In the genomic region with DNA sequence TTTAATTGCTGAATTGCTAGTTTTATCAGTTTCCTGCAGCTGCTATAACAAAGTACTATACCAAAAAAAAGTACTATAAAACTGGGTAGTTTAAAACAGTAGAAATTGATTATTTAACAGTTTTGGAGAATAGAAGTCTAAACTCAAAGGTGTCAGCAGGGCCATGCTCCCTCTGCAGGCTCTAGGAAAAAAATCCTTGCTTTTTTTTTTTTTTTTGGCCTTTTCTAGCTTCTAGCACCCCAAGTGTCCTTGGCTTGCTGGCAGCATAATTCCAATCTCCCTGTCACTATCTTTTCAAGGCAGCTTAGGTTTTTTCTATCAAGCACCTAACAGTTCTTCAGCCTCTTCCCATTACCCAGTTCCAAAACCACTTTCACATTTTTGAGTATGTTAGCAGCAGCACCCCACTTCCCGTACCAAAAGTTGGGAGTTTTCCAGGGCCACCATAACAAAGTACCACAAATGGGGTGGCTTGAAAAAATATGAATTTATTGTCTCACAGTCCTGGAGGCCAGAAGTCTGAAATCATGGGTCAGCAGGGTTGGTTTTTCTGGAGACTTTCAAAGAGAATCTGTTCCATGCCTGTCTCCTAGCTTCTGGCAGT, we compare ENCODE assay signal across 2 cellular contexts.
TF ChIP-seq lines count a peak whose summit lies in the region.

No MANE protein-coding gene starts in this region.

TF ChIP-seq in SK-N-SH, 30 proteins besides CTCF, POLR2A, EP300 and RAD21 (continued from another document):
- TF ChIP-seq IRF3 (IDR thresholded peaks at IDR 0.05; ENCODE audit: low read depth, low read length) (no peak), MXI1 (IDR thresholded peaks at IDR 0.05; ENCODE audit: low read depth, low read length) (no peak), NRF1 (IDR thresholded peaks at IDR 0.05; ENCODE audit: low read depth, low read length) (no peak), GATA2 (CRISPR knock-in tag; IDR thresholded peaks at IDR 0.05) (no peak), TAF1 (IDR thresholded peaks at IDR 0.05; ENCODE audit: borderline replicate concordance, low read depth, low read length) (no peak), RFX5 (IDR thresholded peaks at IDR 0.05; ENCODE audit: low read length) (no peak), USF1 (IDR thresholded peaks at IDR 0.05; ENCODE audit: borderline replicate concordance, low read depth) (no peak), TEAD4 (IDR thresholded peaks at IDR 0.05; ENCODE audit: borderline replicate concordance, insufficient read depth) (no peak), TCF12 (IDR thresholded peaks at IDR 0.05) (no peak), MAX (IDR thresholded peaks at IDR 0.05; ENCODE audit: low read depth) (no peak), USF2 (IDR thresholded peaks at IDR 0.05; ENCODE audit: borderline replicate concordance, low read depth, low read length) (no peak), RCOR1 (IDR thresholded peaks at IDR 0.05; ENCODE audit: low read length) (no peak), YY1 (IDR thresholded peaks at IDR 0.05; ENCODE audit: low read depth) (no peak)
- TF ChIP-seq, protein P1, sequence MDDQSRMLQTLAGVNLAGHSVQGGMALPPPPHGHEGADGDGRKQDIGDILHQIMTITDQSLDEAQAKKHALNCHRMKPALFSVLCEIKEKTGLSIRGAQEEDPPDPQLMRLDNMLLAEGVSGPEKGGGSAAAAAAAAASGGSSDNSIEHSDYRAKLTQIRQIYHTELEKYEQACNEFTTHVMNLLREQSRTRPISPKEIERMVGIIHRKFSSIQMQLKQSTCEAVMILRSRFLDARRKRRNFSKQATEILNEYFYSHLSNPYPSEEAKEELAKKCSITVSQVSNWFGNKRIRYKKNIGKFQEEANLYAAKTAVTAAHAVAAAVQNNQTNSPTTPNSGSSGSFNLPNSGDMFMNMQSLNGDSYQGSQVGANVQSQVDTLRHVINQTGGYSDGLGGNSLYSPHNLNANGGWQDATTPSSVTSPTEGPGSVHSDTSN (IDR thresholded peaks at IDR 0.05) = no peak
TF ChIP-seq in SK-N-SH: peak in this region for 0.

TF ChIP-seq in SK-N-SH treated with all-trans-retinoic acid at 6 μM for 48 hours, 23 proteins besides CTCF, POLR2A, EP300 and RAD21 (continued from another document):
- TF ChIP-seq, protein P2, sequence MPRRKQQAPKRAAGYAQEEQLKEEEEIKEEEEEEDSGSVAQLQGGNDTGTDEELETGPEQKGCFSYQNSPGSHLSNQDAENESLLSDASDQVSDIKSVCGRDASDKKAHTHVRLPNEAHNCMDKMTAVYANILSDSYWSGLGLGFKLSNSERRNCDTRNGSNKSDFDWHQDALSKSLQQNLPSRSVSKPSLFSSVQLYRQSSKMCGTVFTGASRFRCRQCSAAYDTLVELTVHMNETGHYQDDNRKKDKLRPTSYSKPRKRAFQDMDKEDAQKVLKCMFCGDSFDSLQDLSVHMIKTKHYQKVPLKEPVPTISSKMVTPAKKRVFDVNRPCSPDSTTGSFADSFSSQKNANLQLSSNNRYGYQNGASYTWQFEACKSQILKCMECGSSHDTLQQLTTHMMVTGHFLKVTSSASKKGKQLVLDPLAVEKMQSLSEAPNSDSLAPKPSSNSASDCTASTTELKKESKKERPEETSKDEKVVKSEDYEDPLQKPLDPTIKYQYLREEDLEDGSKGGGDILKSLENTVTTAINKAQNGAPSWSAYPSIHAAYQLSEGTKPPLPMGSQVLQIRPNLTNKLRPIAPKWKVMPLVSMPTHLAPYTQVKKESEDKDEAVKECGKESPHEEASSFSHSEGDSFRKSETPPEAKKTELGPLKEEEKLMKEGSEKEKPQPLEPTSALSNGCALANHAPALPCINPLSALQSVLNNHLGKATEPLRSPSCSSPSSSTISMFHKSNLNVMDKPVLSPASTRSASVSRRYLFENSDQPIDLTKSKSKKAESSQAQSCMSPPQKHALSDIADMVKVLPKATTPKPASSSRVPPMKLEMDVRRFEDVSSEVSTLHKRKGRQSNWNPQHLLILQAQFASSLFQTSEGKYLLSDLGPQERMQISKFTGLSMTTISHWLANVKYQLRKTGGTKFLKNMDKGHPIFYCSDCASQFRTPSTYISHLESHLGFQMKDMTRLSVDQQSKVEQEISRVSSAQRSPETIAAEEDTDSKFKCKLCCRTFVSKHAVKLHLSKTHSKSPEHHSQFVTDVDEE (CRISPR knock-in tag; IDR thresholded peaks at IDR 0.05) = no peak
- no peak for TF ChIP-seq PATZ1 (CRISPR knock-in tag; IDR thresholded peaks at IDR 0.05; ENCODE audit: borderline replicate concordance)
- TF ChIP-seq BACH2 (CRISPR knock-in tag; IDR thresholded peaks at IDR 0.05; ENCODE audit: borderline replicate concordance) = no peak
- TF ChIP-seq CSDC2 (CRISPR knock-in tag; IDR thresholded peaks at IDR 0.05) = no peak
- TF ChIP-seq TCF4 (CRISPR knock-in tag; IDR thresholded peaks at IDR 0.05; ENCODE audit: borderline replicate concordance) = no peak
- TF ChIP-seq ESRRG (CRISPR knock-in tag; IDR thresholded peaks at IDR 0.05) = no peak
- no peak for TF ChIP-seq ARNTL (CRISPR knock-in tag; IDR thresholded peaks at IDR 0.05; ENCODE audit: borderline replicate concordance, low read depth)
- TF ChIP-seq ZFP3 (CRISPR knock-in tag; IDR thresholded peaks at IDR 0.05) = no peak
